Comparison of ENCODE assay signal across 8 cellular contexts in the genomic region with DNA sequence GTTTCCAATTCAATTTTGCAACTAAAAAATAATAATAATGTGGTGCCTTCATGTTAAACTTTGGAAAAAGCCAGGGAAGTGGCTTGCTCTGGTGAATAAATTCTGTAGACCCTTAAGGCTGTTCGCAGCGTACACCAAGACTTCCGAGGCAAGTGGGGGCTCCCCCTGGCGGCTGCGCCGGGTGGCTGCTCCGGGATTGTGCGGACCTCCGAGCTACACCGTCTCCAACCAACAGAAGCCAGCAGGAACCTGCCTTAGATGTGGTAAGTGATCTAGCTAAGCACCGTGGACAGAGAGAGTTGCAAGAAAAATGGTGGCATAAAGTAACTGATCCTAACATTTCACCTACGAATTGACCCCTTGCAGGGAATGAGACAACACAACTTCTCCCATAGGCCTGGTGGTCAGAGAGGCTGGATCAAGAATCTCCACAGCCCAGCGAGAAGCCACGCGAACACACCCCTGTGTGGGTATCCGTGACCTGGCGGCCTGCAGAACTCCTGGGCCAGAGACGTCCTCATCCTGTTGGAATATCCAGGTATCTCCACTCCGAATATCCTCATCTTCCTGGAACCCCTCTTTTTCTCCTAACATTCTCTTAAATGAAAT.
DNase-seq lines count a peak whose midpoint lies in the region; ATAC-seq and TF ChIP-seq lines count a peak whose summit lies in the region.

No MANE protein-coding gene starts in this region.

- peaks cover 0 to 8% (median 0%) of the 10 kb centered on the region in 4 donors for H3K27me3 ChIP-seq in esophagus squamous epithelium
- no peaks in the 10 kb centered on the region for H3K27me3 ChIP-seq in muscle layer of duodenum (ENCODE audit: low read depth, low read length)

- H3K36me3 ChIP-seq in esophagus squamous epithelium (no peaks in the 10 kb centered on the region), muscle layer of duodenum (ENCODE audit: control insufficient read depth in 1 of 2, insufficient read depth in 2 of 2, low read length in 2 of 2) (no peaks in the 10 kb centered on the region)

- H3K4me1 ChIP-seq in esophagus squamous epithelium: no peaks in the 10 kb centered on the region
- no peaks in the 10 kb centered on the region for H3K4me1 ChIP-seq in muscle layer of duodenum (ENCODE audit: control insufficient read depth in 1 of 2, insufficient read depth in 2 of 2, low read length in 2 of 2)

- peaks cover 3% of the 10 kb centered on the region for H3K9me3 Mint-ChIP-seq in activated CD8-positive, alpha-beta memory T cell treated with anti-CD3 and anti-CD28 coated beads, Interleukin-2, amount 10 ng/mL, durations not matched to agents 7 days and 5 days (ENCODE audit: low read depth)
- H3K9me3 Mint-ChIP-seq in stimulated activated effector memory CD8-positive, alpha-beta T cell treated with anti-CD3 and anti-CD28 coated beads, Interleukin-12 subunit alpha, Interleukin-12 subunit beta, amount 100 ng/mL, for 72 hours: peaks cover 7% of the 10 kb centered on the region

- DNase-seq in G401 (ENCODE audit: low spot score) (peak; percentile 80), H4 (ENCODE audit: low spot score) (peak; percentile 47), NCI-H1092 (lab: John Stamatoyannopoulos, UW) (peak; percentile 34), esophagus squamous epithelium (lab: John Stamatoyannopoulos, UW) (no peak), NCI-H1048 (lab: John Stamatoyannopoulos, UW) (no peak)
- DNase-seq in activated CD8-positive, alpha-beta memory T cell treated with anti-CD3 and anti-CD28 coated beads, Interleukin-2, amount 10 ng/mL, durations not matched to agents 7 days and 5 days: peak; percentile 59
- DNase-seq in stimulated activated effector memory CD8-positive, alpha-beta T cell treated with anti-CD3 and anti-CD28 coated beads, Interleukin-12 subunit alpha, Interleukin-12 subunit beta, amount 100 ng/mL, for 72 hours (ENCODE audit: low spot score in 2 of 2): peak; percentile 41 to 77

- peak overlapping the region in 3 of 4 donors; percentile 25 to 42 (median 26) for H3K4me3 ChIP-seq in esophagus squamous epithelium
- H3K4me3 ChIP-seq in muscle layer of duodenum (ENCODE audit: low read depth in 1 of 2, low read length in 2 of 2): peak overlapping the region; percentile 32 to 58

- in situ Hi-C loops in G401 (cut with HindIII; ENCODE audit: low sequenced_read_pairs): no loop called here

- intact Hi-C loops in esophagus squamous epithelium (cut with DNase I): loop anchor here (5.0 kb wide), 1 partner anchor 211 kb away; no protein-coding TSS in a partner anchor

- no peak overlapping the region for H3K4me3 Mint-ChIP-seq in activated CD8-positive, alpha-beta memory T cell treated with anti-CD3 and anti-CD28 coated beads, Interleukin-2, amount 10 ng/mL, durations not matched to agents 7 days and 5 days
- no peak overlapping the region for H3K4me3 Mint-ChIP-seq in stimulated activated effector memory CD8-positive, alpha-beta T cell treated with anti-CD3 and anti-CD28 coated beads, Interleukin-12 subunit alpha, Interleukin-12 subunit beta, amount 100 ng/mL, for 72 hours

- H3K9me3 ChIP-seq in esophagus squamous epithelium: peaks cover 0 to 7% (median 0%) of the 10 kb centered on the region in 3 donors
- peaks cover 3 to 6% of the 10 kb centered on the region in 2 donors for H3K9me3 ChIP-seq in muscle layer of duodenum (ENCODE audit: control insufficient read depth in 1 of 2, low read length in 2 of 2)

- no peak overlapping the region for H3K27ac Mint-ChIP-seq in activated CD8-positive, alpha-beta memory T cell treated with anti-CD3 and anti-CD28 coated beads, Interleukin-2, amount 10 ng/mL, durations not matched to agents 7 days and 5 days
- H3K27ac Mint-ChIP-seq in stimulated activated effector memory CD8-positive, alpha-beta T cell treated with anti-CD3 and anti-CD28 coated beads, Interleukin-12 subunit alpha, Interleukin-12 subunit beta, amount 100 ng/mL, for 72 hours: no peak overlapping the region

- TF ChIP-seq POLR2A in esophagus squamous epithelium (IDR thresholded peaks at IDR 0.05): no peak

- 40 to 66% methylated on average over 11 to 12 of the region's 19 CpGs for WGBS in esophagus squamous epithelium, 2 donors

- TF ChIP-seq CTCF in esophagus squamous epithelium (IDR thresholded peaks at IDR 0.05): peak; percentile 32 to 69 (median 56)

- peak; percentile 64 for ATAC-seq in activated CD8-positive, alpha-beta memory T cell treated with anti-CD3 and anti-CD28 coated beads, Interleukin-2, amount 10 ng/mL, durations not matched to agents 7 days and 5 days
- peak; percentile 79 for ATAC-seq in stimulated activated effector memory CD8-positive, alpha-beta T cell treated with anti-CD3 and anti-CD28 coated beads, Interleukin-12 subunit alpha, Interleukin-12 subunit beta, amount 100 ng/mL, for 72 hours

- H3K27me3 Mint-ChIP-seq in activated CD8-positive, alpha-beta memory T cell treated with anti-CD3 and anti-CD28 coated beads, Interleukin-2, amount 10 ng/mL, durations not matched to agents 7 days and 5 days: peaks cover 24% of the 10 kb centered on the region

- H3K4me1 Mint-ChIP-seq in activated CD8-positive, alpha-beta memory T cell treated with anti-CD3 and anti-CD28 coated beads, Interleukin-2, amount 10 ng/mL, durations not matched to agents 7 days and 5 days: no peaks in the 10 kb centered on the region
- H3K4me1 Mint-ChIP-seq in stimulated activated effector memory CD8-positive, alpha-beta T cell treated with anti-CD3 and anti-CD28 coated beads, Interleukin-12 subunit alpha, Interleukin-12 subunit beta, amount 100 ng/mL, for 72 hours: no peaks in the 10 kb centered on the region

- no peaks in the 10 kb centered on the region for H3K36me3 Mint-ChIP-seq in activated CD8-positive, alpha-beta memory T cell treated with anti-CD3 and anti-CD28 coated beads, Interleukin-2, amount 10 ng/mL, durations not matched to agents 7 days and 5 days
- no peaks in the 10 kb centered on the region for H3K36me3 Mint-ChIP-seq in stimulated activated effector memory CD8-positive, alpha-beta T cell treated with anti-CD3 and anti-CD28 coated beads, Interleukin-12 subunit alpha, Interleukin-12 subunit beta, amount 100 ng/mL, for 72 hours

- no peak overlapping the region for H3K27ac ChIP-seq in esophagus squamous epithelium
- no peak overlapping the region for H3K27ac ChIP-seq in muscle layer of duodenum (ENCODE audit: low read length)

- CTCF ChIA-PET in activated CD8-positive, alpha-beta memory T cell treated with anti-CD3 and anti-CD28 coated beads, Interleukin-2, amount 10 ng/mL, durations not matched to agents 7 days and 5 days (lab: Charles Lee): interaction anchor here (0.6 to 2.9 kb wide), 9 partner anchors 8 to 240 kb away, joined by 3 to 14 read pairs (median 4); no protein-coding TSS in a partner anchor

Comparison
In these comparisons a context has a peak if more than half of its experiments do, and no peak if none do; other contexts are left out.
1. DNase-seq: peak in G401 (single experiment), H4 (single experiment), NCI-H1092 (single experiment), activated CD8-positive, alpha-beta memory T cell treated with anti-CD3 and anti-CD28 coated beads, Interleukin-2, amount 10 ng/mL, durations not matched to agents 7 days and 5 days (single experiment) and stimulated activated effector memory CD8-positive, alpha-beta T cell treated with anti-CD3 and anti-CD28 coated beads, Interleukin-12 subunit alpha, Interleukin-12 subunit beta, amount 100 ng/mL, for 72 hours (2 of 2); none in esophagus squamous epithelium (single experiment) and NCI-H1048 (single experiment).